ENCODE assay signal across 9 cellular contexts in genomic region chr18:62189208-62189607, GRCh38. TPM values are rescaled to one million over a fixed set of nuclear protein-coding genes. Genes with fewer than 3 reads are reported as not detected.
DNase-seq lines count a peak whose midpoint lies in the region; ATAC-seq and TF ChIP-seq lines count a peak whose summit lies in the region.
"Had no signal": no experiment of that assay in that cellular context is flagged by ENCODE, and none has a peak within 500 bp of the region (broad histone marks: within the 10 kb centered on the region; RNA-seq: fewer than 3 reads in every experiment).

No MANE protein-coding gene starts in this region.

- H3K36me3 Mint-ChIP-seq in IgD-negative memory B cell (no peaks in the 10 kb centered on the region), naive B cell (peaks cover 3 to 6% of the 10 kb centered on the region in 2 donors)

- H3K27me3 Mint-ChIP-seq in IgD-negative memory B cell: no peaks in the 10 kb centered on the region
- no peaks in the 10 kb centered on the region for H3K27me3 Mint-ChIP-seq in naive B cell

- H3K4me2 ChIP-seq in BLaER1 treated with 17β-estradiol and CSF1 and Interleukin-3, amounts not matched to agents 10 nM and 100 nM: peak overlapping the region; percentile 82 to 100 (median 91)
- peak overlapping the region; percentile 85 for H3K4me2 ChIP-seq in mammary epithelial cell (ENCODE audit: insufficient read depth, low read depth, low read length)

- H3K36me3 ChIP-seq in BLaER1 treated with 17β-estradiol and CSF1 and Interleukin-3, amounts not matched to agents 10 nM and 100 nM: peaks cover 7 to 37% (median 31%) of the 10 kb centered on the region in 11 experiments; a peak in 19 of 22 replicates
- no peaks in the 10 kb centered on the region for H3K36me3 ChIP-seq in mammary epithelial cell (ENCODE audit: insufficient read depth, low read length)

- H3K4me1 Mint-ChIP-seq in IgD-negative memory B cell (peaks cover 49 to 69% (median 59%) of the 10 kb centered on the region in 3 donors), naive B cell (peaks cover 55 to 75% (median 73%) of the 10 kb centered on the region in 3 donors)

- H3K27ac ChIP-seq in BLaER1 treated with 17β-estradiol and CSF1 and Interleukin-3, amounts not matched to agents 10 nM and 100 nM: no peak overlapping the region
- no peak overlapping the region for H3K27ac ChIP-seq in mammary epithelial cell (ENCODE audit: insufficient read depth, low read depth, low read length)

- peak overlapping the region; percentile 87 to 100 (median 98) for H3K4me3 ChIP-seq in BLaER1 treated with 17β-estradiol and CSF1 and Interleukin-3, amounts not matched to agents 10 nM and 100 nM
- peak overlapping the region; percentile 65 to 98 (median 70) for H3K4me3 ChIP-seq in mammary epithelial cell (replicated peaks in 1 of 3; ENCODE audit: insufficient read depth in 1 of 3, low read depth in 2 of 3, low read length in 3 of 3)

- no TSS peak for BruUV-seq in mammary epithelial cell (replicated peaks; lab: Mats Ljungman, UMichigan)

- DNase-seq in mammary epithelial cell (no peak), naive B cell (no peak), NCI-H187 treated with DMSO at 0.1 percent for 48 hours (lab: John Stamatoyannopoulos, UW) (no peak), NCI-H226 (no peak)
- DNase-seq in stimulated activated naive CD4-positive, alpha-beta T cell (lab: John Stamatoyannopoulos, UW): no peak
- DNase-seq: stimulated activated CD8-positive, alpha-beta memory T cell treated with anti-CD3 and anti-CD28 coated beads, Interleukin-4, amount 100 ng/mL, for 48 hours had no signal

- no peaks in the 10 kb centered on the region for H3K27me3 ChIP-seq in BLaER1 treated with 17β-estradiol and CSF1 and Interleukin-3, amounts not matched to agents 10 nM and 100 nM
- H3K27me3 ChIP-seq in mammary epithelial cell (ENCODE audit: insufficient read depth, low read length): no peaks in the 10 kb centered on the region

- dilution Hi-C loops in mammary epithelial cell (cut with HindIII; ENCODE audit: low sequenced_read_pairs): no loop called here

- H3K79me2 ChIP-seq in mammary epithelial cell (ENCODE audit: insufficient read depth, low read length): peaks cover 89% of the 10 kb centered on the region

- H3K9me3 Mint-ChIP-seq in IgD-negative memory B cell: no peaks in the 10 kb centered on the region
- H3K9me3 Mint-ChIP-seq in naive B cell: no peaks in the 10 kb centered on the region

- peaks cover 17 to 62% (median 50%) of the 10 kb centered on the region in 11 experiments; a peak in 20 of 22 replicates for H4K20me1 ChIP-seq in BLaER1 treated with 17β-estradiol and CSF1 and Interleukin-3, amounts not matched to agents 10 nM and 100 nM
- no peaks in the 10 kb centered on the region for H4K20me1 ChIP-seq in mammary epithelial cell (ENCODE audit: insufficient read depth, low read length)

- intact Hi-C loops in mammary epithelial cell (cut with micrococcal nuclease): loop anchor here (10.0 kb wide), 3 partner anchors 136 to 526 kb away; partner anchors contain the start of genes PHLPP1, TNFRSF11A and ZCCHC2

- peak overlapping the region in 1 of 3 donors; percentile 84 for H3K27ac Mint-ChIP-seq in IgD-negative memory B cell
- no peak overlapping the region for H3K27ac Mint-ChIP-seq in naive B cell

- no peak overlapping the region for H2AFZ ChIP-seq in mammary epithelial cell (ENCODE audit: low read depth, low read length)

- in situ Hi-C loops in mammary epithelial cell (cut with MboI; ENCODE audit: low sequenced_read_pairs in 2 of 2): loop anchor here (5.0 kb wide), 1 partner anchor 58 kb away; no protein-coding TSS in a partner anchor

- peak overlapping the region in 10 of 11 experiments; percentile 86 to 95 (median 92); a peak in 12 of 22 replicates for H3K9ac ChIP-seq in BLaER1 treated with 17β-estradiol and CSF1 and Interleukin-3, amounts not matched to agents 10 nM and 100 nM
- no peak overlapping the region for H3K9ac ChIP-seq in mammary epithelial cell (ENCODE audit: insufficient read depth, low read length)

- ATAC-seq in naive B cell (ENCODE audit: low read depth in 2 of 2): no peak
- ATAC-seq in HG03460 (IDR thresholded peaks at IDR 0.05; ENCODE audit: unreplicated experiment): no peak

- CTCF ChIA-PET in mammary epithelial cell (lab: Charles Lee; ENCODE audit: low non-redundant PET): no interaction called here

- WGBS in mammary epithelial cell (ENCODE audit: low coverage, missing lambda C conversion rate): 45% methylated on average over 2 of the region's 2 CpGs

- TF ChIP-seq CTCF in mammary epithelial cell (conservative IDR thresholded peaks at IDR 0.05 in 1 of 2, IDR thresholded peaks at IDR 0.05 in 1 of 2; ENCODE audit: extremely low read depth in 1 of 2, insufficient read depth in 1 of 2, low read depth in 1 of 2, low read length in 2 of 2): no peak

- peaks cover 15 to 38% (median 26%) of the 10 kb centered on the region in 11 experiments for H3K9me3 ChIP-seq in BLaER1 treated with 17β-estradiol and CSF1 and Interleukin-3, amounts not matched to agents 10 nM and 100 nM (replicated peaks in 1 of 11)
- H3K9me3 ChIP-seq in mammary epithelial cell (replicated peaks; ENCODE audit: insufficient read depth, low read length): no peaks in the 10 kb centered on the region

- H3K4me1 ChIP-seq in BLaER1 treated with 17β-estradiol and CSF1 and Interleukin-3, amounts not matched to agents 10 nM and 100 nM: peaks cover 18 to 64% (median 46%) of the 10 kb centered on the region in 10 experiments
- H3K4me1 ChIP-seq in mammary epithelial cell (ENCODE audit: insufficient read depth, low read length): no peaks in the 10 kb centered on the region

- H3K4me3 Mint-ChIP-seq in IgD-negative memory B cell (peak overlapping the region; percentile 59 to 100 (median 100)), naive B cell (peak overlapping the region; percentile 25 to 100 (median 96))

RNA-seq across cellular contexts. Expression of gene RELCH, which starts 2.2 kb away (rescaled TPM):
- polyA plus RNA-seq in IgD-negative memory B cell: 5.5 TPM
- total RNA-seq in mammary epithelial cell: 10 to 100 TPM; 24.6 to 36.5 TPM
- polyA plus RNA-seq in mammary epithelial cell: 5.7 TPM
- polyA minus RNA-seq in mammary epithelial cell: 7.6 TPM
- 10 to 100 TPM in 5 of 6 donors, 1 to 10 TPM in 1; 6.9 to 19.6 (median 11.8) TPM for polyA plus RNA-seq in naive B cell (ENCODE audit: low read depth in 6 of 6)

RNA-seq across cellular contexts. Expression of gene PIGN, which starts 2.4 kb away (rescaled TPM):
- polyA plus RNA-seq in IgD-negative memory B cell (14.7 TPM), mammary epithelial cell (16.8 TPM), naive B cell (ENCODE audit: low read depth in 6 of 6) (10 to 100 TPM in 5 of 6 donors, 1 to 10 TPM in 1; 6.4 to 18.5 (median 14.7) TPM)
- total RNA-seq in mammary epithelial cell: 10 to 100 TPM; 46.3 to 49.5 TPM
- 90.8 TPM for polyA minus RNA-seq in mammary epithelial cell
